ENCODE assay signal across 9 cellular contexts in genomic region chr20:2104236-2104635, GRCh38. TPM values are rescaled to one million over a fixed set of nuclear protein-coding genes. Genes with fewer than 3 reads are reported as not detected.
DNase-seq lines count a peak whose midpoint lies in the region; ATAC-seq and TF ChIP-seq lines count a peak whose summit lies in the region.
"Had no signal": no experiment of that assay in that cellular context is flagged by ENCODE, and none has a peak within 500 bp of the region (broad histone marks: within the 10 kb centered on the region; RNA-seq: fewer than 3 reads in every experiment).

No MANE protein-coding gene starts in this region.

- no peak overlapping the region for H2AFZ ChIP-seq in GM23338

- H3K4me2 ChIP-seq in GM23338, result peak overlapping the region; percentile 90

- peaks cover 61% of the 10 kb centered on the region for H3K79me2 ChIP-seq in GM23338 (replicated peaks; ENCODE audit: insufficient read depth)

- no peaks in the 10 kb centered on the region for H3K9me2 ChIP-seq in GM23338 (ENCODE audit: insufficient read depth)

- H3K4me1 ChIP-seq in GM23338 (ENCODE audit: insufficient read depth) (peaks cover 33% of the 10 kb centered on the region), sigmoid colon (peaks cover 3 to 67% (median 54%) of the 10 kb centered on the region in 4 donors)

- intact Hi-C loops in sigmoid colon (cut with DNase I), result loop anchor here (5.0 to 10.0 kb wide), 8 partner anchors 38 to 548 kb away; partner anchors contain the start of genes NOP56, SIRPA and SNRPB

- no peak for TF ChIP-seq EP300 in sigmoid colon (IDR thresholded peaks at IDR 0.05)

- H3F3A ChIP-seq in GM23338 (replicated peaks; ENCODE audit: low read depth), result no peaks in the 10 kb centered on the region

- DNase-seq in GM23338 (ENCODE audit: low spot score), result no peak
- no peak for DNase-seq in SK-N-MC (ENCODE audit: low read depth, low spot score)
- DNase-seq in fibroblast of mammary gland (ENCODE audit: low read depth), result no peak
- DNase-seq in sigmoid colon, result no peak
- no peak for DNase-seq in NCI-H748 treated with DMSO at 0.1 percent for 48 hours (lab: John Stamatoyannopoulos, UW)
- DNase-seq: GOT3 had no signal

- peaks cover 32% of the 10 kb centered on the region for H3K36me3 Mint-ChIP-seq in GM23338 (ENCODE audit: low read depth)

- H3K4me3 Mint-ChIP-seq in GM23338, result peak overlapping the region; percentile 90

- H3K4me1 Mint-ChIP-seq in GM23338, result peaks cover 36% of the 10 kb centered on the region

- H3K4me3 ChIP-seq in GM23338 (peak overlapping the region; percentile 81), SK-N-MC (peak overlapping the region; percentile 91), fibroblast of mammary gland (ENCODE audit: control insufficient read depth, low read depth, low read length) (peak overlapping the region; percentile 87), sigmoid colon (peak overlapping the region; percentile 70 to 86 (median 83))

- TF ChIP-seq POLR2A in sigmoid colon (IDR thresholded peaks at IDR 0.05), result no peak

- H3K9me3 Mint-ChIP-seq in GM23338, result no peaks in the 10 kb centered on the region

- H3K9me3 ChIP-seq in SK-N-MC (ENCODE audit: low read depth, low read length) (no peaks in the 10 kb centered on the region), sigmoid colon (no peaks in the 10 kb centered on the region)

- H3K27me3 Mint-ChIP-seq in GM23338 (ENCODE audit: insufficient read depth, low read depth, poor library complexity), result peaks cover 6% of the 10 kb centered on the region

- TF ChIP-seq CTCF in GM23338 (conservative IDR thresholded peaks at IDR 0.05; ENCODE audit: low read depth in 2 of 2) (no peak), fibroblast of mammary gland (conservative IDR thresholded peaks at IDR 0.05; ENCODE audit: control insufficient read depth, insufficient read depth, low read depth, low read length) (no peak), sigmoid colon (IDR thresholded peaks at IDR 0.05) (no peak)

- H3K36me3 ChIP-seq in GM23338 (ENCODE audit: insufficient read depth) (peaks cover 20% of the 10 kb centered on the region), SK-N-MC (ENCODE audit: insufficient read depth, low read length) (peaks cover 48% of the 10 kb centered on the region), sigmoid colon (peaks cover 0 to 6% (median 0%) of the 10 kb centered on the region in 4 donors)

- 43 to 44% methylated on average over 8 of the region's 8 CpGs for WGBS in sigmoid colon, 2 donors

- ATAC-seq in GM23338 (no peak), HG02852 (IDR thresholded peaks at IDR 0.05; ENCODE audit: unreplicated experiment) (no peak), HG02973 (IDR thresholded peaks at IDR 0.05; ENCODE audit: unreplicated experiment) (no peak), GM19467 (IDR thresholded peaks at IDR 0.05; ENCODE audit: unreplicated experiment) (no peak)

- H3K27ac ChIP-seq in GM23338 (ENCODE audit: low read depth) (no peak overlapping the region), SK-N-MC (no peak overlapping the region), sigmoid colon (peak overlapping the region; percentile 94 to 98 (median 98))

- peak overlapping the region; percentile 96 for H3K9ac ChIP-seq in SK-N-MC (ENCODE audit: insufficient read length)

- H3K27ac Mint-ChIP-seq in GM23338, result no peak overlapping the region

- no peaks in the 10 kb centered on the region for H3K27me3 ChIP-seq in GM23338 (ENCODE audit: insufficient read depth)
- H3K27me3 ChIP-seq in sigmoid colon, result no peaks in the 10 kb centered on the region

- H4K20me1 ChIP-seq in GM23338 (replicated peaks; ENCODE audit: insufficient read depth), result peaks cover 51% of the 10 kb centered on the region

TF ChIP-seq in GM23338, 12 proteins besides CTCF, POLR2A, EP300 and RAD21 (continues in another document):
- TF ChIP-seq ZNF114 (CRISPR knock-in tag; IDR thresholded peaks at IDR 0.05) (no peak), REST (IDR thresholded peaks at IDR 0.05; ENCODE audit: unreplicated experiment) (no peak), NANOG (IDR thresholded peaks at IDR 0.05; ENCODE audit: borderline replicate concordance) (no peak), STAT1 (IDR thresholded peaks at IDR 0.05; ENCODE audit: unreplicated experiment) (no peak), EZH2phosphoT487 (IDR thresholded peaks at IDR 0.05; ENCODE audit: unreplicated experiment) (no peak), ZNF331 (CRISPR knock-in tag; IDR thresholded peaks at IDR 0.05; ENCODE audit: low read depth) (no peak), JUNB (IDR thresholded peaks at IDR 0.05; ENCODE audit: unreplicated experiment) (no peak), ETS1 (IDR thresholded peaks at IDR 0.05) (no peak), EZH2 (IDR thresholded peaks at IDR 0.05; ENCODE audit: low read depth, unreplicated experiment) (no peak), CREB1 (CRISPR knock-in tag; IDR thresholded peaks at IDR 0.05; ENCODE audit: low read depth) (no peak)

RNA-seq across cellular contexts. Expression of gene STK35, which starts 2.6 kb away (rescaled TPM):
- total RNA-seq in GM23338 (2014; rRNA removed; shearing (Covaris generic)), result 51.4 and 59.7 TPM in 2 replicates
- 14.2 and 15.9 TPM in 2 replicates for polyA plus RNA-seq in GM23338 (2016; fragmentation: Nextera tagmentation; extraction: Ambion mirVana)
- total RNA-seq in sigmoid colon, result 10 to 100 TPM; 12.5 to 16.8 (median 13.7) TPM
- polyA plus RNA-seq in sigmoid colon, result 10 to 100 TPM in 1 of 3 donors, 1 to 10 TPM in 2; 4.8 to 14.4 (median 9.9) TPM

Comparison
In these comparisons a context has a peak if more than half of its experiments do, and no peak if none do; other contexts are left out.
1. H3K27ac ChIP-seq: peak in sigmoid colon (4 of 4); none in GM23338 (single experiment) and SK-N-MC (single experiment).
2. Peak in every context shown above with its lines, with median percentiles within 50 percentile points of each other: H3K4me3 ChIP-seq.